8 cellular contexts compared by ENCODE assay signal in the genomic region with DNA sequence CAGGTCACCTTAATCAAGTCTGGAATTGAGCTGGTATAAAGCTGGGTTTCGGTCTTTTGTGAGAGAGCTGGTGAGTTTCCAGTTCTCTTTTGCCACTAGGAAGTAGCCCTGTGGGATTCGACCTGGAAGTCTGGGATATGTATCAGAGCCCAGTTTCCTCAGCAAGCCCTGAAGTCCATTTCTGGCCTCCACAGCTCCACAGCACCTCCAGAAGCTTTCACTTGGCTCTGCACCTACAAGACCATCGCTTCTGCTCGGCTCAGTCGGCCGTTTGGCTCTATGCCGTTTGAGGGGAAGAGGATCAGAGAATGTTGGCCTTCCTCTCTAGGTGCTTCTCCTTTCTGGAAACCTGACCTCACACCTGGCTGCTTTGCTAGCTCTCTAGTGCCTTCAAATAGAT.
DNase-seq lines count a peak whose midpoint lies in the region; ATAC-seq and TF ChIP-seq lines count a peak whose summit lies in the region.

No MANE protein-coding gene starts in this region.

- no CpG with 5 or more reads among the region's 7 CpGs for WGBS in H9 (ENCODE audit: extremely low coverage, insufficient read length, low lambda C conversion rate)

- no peak overlapping the region for H2BK12ac ChIP-seq in H9 (ENCODE audit: insufficient read length, low read depth, low read length)

- no peak overlapping the region for H2BK15ac ChIP-seq in H9 (ENCODE audit: low read depth, low read length)

- H3K4me1 ChIP-seq in H9 (ENCODE audit: insufficient read depth, low read length), result no peaks in the 10 kb centered on the region

- H3K4me3 Mint-ChIP-seq in H9, result no peak overlapping the region
- H3K4me3 Mint-ChIP-seq in activated T-helper 2 cell treated with anti-CD3 and anti-CD28 coated beads, Interferon-gamma antibody, Interleukin-2, Interleukin-4, amounts not matched to agents 10 μg/mL and 5 μg/mL and 100 μg/mL, durations not matched to agents 14 hours and 24 hours and 36 hours (ENCODE audit: low read depth), result no peak overlapping the region

- peak overlapping the region in 1 of 3 experiments; percentile 2; a peak in 1 of 7 replicates for H3K27ac Mint-ChIP-seq in H9
- no peak overlapping the region for H3K27ac Mint-ChIP-seq in activated T-helper 2 cell treated with anti-CD3 and anti-CD28 coated beads, Interferon-gamma antibody, Interleukin-2, Interleukin-4, amounts not matched to agents 10 μg/mL and 5 μg/mL and 100 μg/mL, durations not matched to agents 14 hours and 24 hours and 36 hours

- H3K27me3 Mint-ChIP-seq in H9 (ENCODE audit: low read depth), result no peaks in the 10 kb centered on the region
- H3K27me3 Mint-ChIP-seq in activated T-helper 2 cell treated with anti-CD3 and anti-CD28 coated beads, Interferon-gamma antibody, Interleukin-2, Interleukin-4, amounts not matched to agents 10 μg/mL and 5 μg/mL and 100 μg/mL, durations not matched to agents 14 hours and 24 hours and 36 hours (ENCODE audit: low read depth), result no peaks in the 10 kb centered on the region

- H2AK5ac ChIP-seq in H9 (ENCODE audit: insufficient read length, low read length), result no peak overlapping the region

- no peaks in the 10 kb centered on the region for H3K27me3 ChIP-seq in H9 (ENCODE audit: insufficient read depth, low read length)

- peaks cover 25 to 30% of the 10 kb centered on the region in 2 experiments for H3K4me1 Mint-ChIP-seq in H9
- H3K4me1 Mint-ChIP-seq in activated T-helper 2 cell treated with anti-CD3 and anti-CD28 coated beads, Interferon-gamma antibody, Interleukin-2, Interleukin-4, amounts not matched to agents 10 μg/mL and 5 μg/mL and 100 μg/mL, durations not matched to agents 14 hours and 24 hours and 36 hours (ENCODE audit: low read depth), result peaks cover 42% of the 10 kb centered on the region

- H3K79me2 ChIP-seq in H9 (ENCODE audit: insufficient read depth, low read length), result no peaks in the 10 kb centered on the region

- no peak overlapping the region for H3K4ac ChIP-seq in H9 (ENCODE audit: low read depth, low read length)

- ATAC-seq in HG02798 (IDR thresholded peaks at IDR 0.05; ENCODE audit: poor library complexity, unreplicated experiment) (no peak), HG03039 (IDR thresholded peaks at IDR 0.05; ENCODE audit: unreplicated experiment) (no peak), GM18909 (IDR thresholded peaks at IDR 0.05; ENCODE audit: poor library complexity, unreplicated experiment) (no peak)

- H3K79me1 ChIP-seq in H9 (ENCODE audit: insufficient read depth, low read depth, low read length, poor library complexity, severe bottlenecking), result no peaks in the 10 kb centered on the region

- TF ChIP-seq CTCF in H9 (conservative IDR thresholded peaks at IDR 0.05), result peak; percentile 52

- no peak overlapping the region for H2AFZ ChIP-seq in H9 (ENCODE audit: low read length)

- H2BK120ac ChIP-seq in H9 (ENCODE audit: low read depth, low read length, poor library complexity, severe bottlenecking), result no peak overlapping the region

- no peak overlapping the region for H4K5ac ChIP-seq in H9 (ENCODE audit: insufficient read length, low read depth, low read length)

- H3K23ac ChIP-seq in H9 (ENCODE audit: insufficient read length, low read depth, low read length), result no peak overlapping the region

- no peak overlapping the region for H2BK20ac ChIP-seq in H9 (ENCODE audit: low read depth, low read length, poor library complexity, severe bottlenecking)

- DNase-seq in H9, result peak; percentile 45
- peak; percentile 69 for DNase-seq in hepatic stellate cell (ENCODE audit: low spot score)
- peak; percentile 58 for DNase-seq in smooth muscle cell of the brain vasculature (ENCODE audit: low read depth, low spot score)
- DNase-seq in activated T-helper 2 cell treated with anti-CD3 and anti-CD28 coated beads, Interferon-gamma antibody, Interleukin-2, Interleukin-4, amounts not matched to agents 10 μg/mL and 5 μg/mL and 100 μg/mL, durations not matched to agents 14 hours and 24 hours and 36 hours (ENCODE audit: low spot score), result no peak

- no peak overlapping the region for H3K27ac ChIP-seq in H9 (ENCODE audit: insufficient read length, low read depth, low read length)
- peak overlapping the region; percentile 16 for H3K27ac ChIP-seq in angular gyrus (ENCODE audit: low read depth, low read length)

- no peaks in the 10 kb centered on the region for H3K23me2 ChIP-seq in H9 (ENCODE audit: insufficient read length, low read depth, low read length, poor library complexity, severe bottlenecking)

- no peak overlapping the region for H3K9ac ChIP-seq in H9 (ENCODE audit: extremely low read depth, insufficient read length, low read length)

- no peaks in the 10 kb centered on the region for H3K9me3 ChIP-seq in H9 (ENCODE audit: control insufficient read depth, low read depth, low read length)

- no peak overlapping the region for H2BK5ac ChIP-seq in H9 (ENCODE audit: insufficient read length, low read length)

- H3K18ac ChIP-seq in H9 (ENCODE audit: insufficient read length, low read depth, low read length), result no peak overlapping the region

- no peak overlapping the region for H3K4me2 ChIP-seq in H9 (ENCODE audit: insufficient read depth, insufficient read length, low read length)

- H3T11ph ChIP-seq in H9 (ENCODE audit: low read length), result no peak overlapping the region

- peaks cover 0 to 7% (median 4%) of the 10 kb centered on the region in 3 experiments; a peak in 3 of 7 replicates for H3K36me3 Mint-ChIP-seq in H9 (ENCODE audit: insufficient read depth in 1 of 3, low read depth in 3 of 3)
- peaks cover 19% of the 10 kb centered on the region for H3K36me3 Mint-ChIP-seq in activated T-helper 2 cell treated with anti-CD3 and anti-CD28 coated beads, Interferon-gamma antibody, Interleukin-2, Interleukin-4, amounts not matched to agents 10 μg/mL and 5 μg/mL and 100 μg/mL, durations not matched to agents 14 hours and 24 hours and 36 hours (ENCODE audit: low read depth)

- intact Hi-C loops in activated T-helper 2 cell treated with anti-CD3 and anti-CD28 coated beads, Interferon-gamma antibody, Interleukin-2, Interleukin-4, amounts not matched to agents 10 μg/mL and 5 μg/mL and 100 μg/mL, durations not matched to agents 14 hours and 24 hours and 36 hours (cut with micrococcal nuclease), result no loop called here

- H4K20me1 ChIP-seq in H9 (ENCODE audit: control insufficient read depth, insufficient read depth, insufficient read length), result no peaks in the 10 kb centered on the region

- H4K91ac ChIP-seq in H9 (ENCODE audit: insufficient read length, low read depth, low read length), result no peak overlapping the region

- no peaks in the 10 kb centered on the region for H3K9me3 Mint-ChIP-seq in H9
- no peaks in the 10 kb centered on the region for H3K9me3 Mint-ChIP-seq in activated T-helper 2 cell treated with anti-CD3 and anti-CD28 coated beads, Interferon-gamma antibody, Interleukin-2, Interleukin-4, amounts not matched to agents 10 μg/mL and 5 μg/mL and 100 μg/mL, durations not matched to agents 14 hours and 24 hours and 36 hours

- no peak overlapping the region for H3K56ac ChIP-seq in H9 (ENCODE audit: insufficient read length, low read depth, low read length)

- H4K8ac ChIP-seq in H9 (replicated peaks; ENCODE audit: insufficient read length, low read depth, low read length), result no peak overlapping the region

- no peak overlapping the region for H3K14ac ChIP-seq in H9 (ENCODE audit: insufficient read depth, low read length)
